In the genomic region with DNA sequence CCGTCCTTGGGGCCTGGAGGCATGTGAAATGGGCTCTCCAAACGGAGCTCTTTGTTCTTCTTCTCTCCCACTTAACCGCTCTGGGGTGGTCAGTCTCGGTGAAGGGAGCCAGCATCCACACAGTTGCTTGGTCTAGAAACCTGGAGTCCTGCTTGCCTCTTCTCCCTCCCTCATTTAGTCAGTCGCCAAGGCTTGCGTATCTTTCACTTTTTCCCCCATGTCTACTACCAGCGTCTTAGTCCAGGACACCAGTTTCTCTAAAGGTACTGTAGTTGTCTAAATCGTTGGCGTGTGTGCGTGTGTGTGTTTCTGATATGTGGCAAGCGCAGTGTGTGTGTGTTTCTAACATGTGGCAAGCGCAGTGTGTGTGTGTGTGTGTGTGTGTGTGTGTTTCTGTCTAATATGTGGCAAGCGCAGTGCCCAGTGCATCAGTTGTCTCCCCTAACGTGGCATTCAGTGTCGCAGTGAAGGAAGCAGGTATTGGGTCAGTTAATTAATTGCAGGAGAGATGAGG, we compare ENCODE assay signal across 8 cellular contexts. TPM values are rescaled to one million over a fixed set of nuclear protein-coding genes. Genes with fewer than 3 reads are reported as not detected.
DNase-seq lines count a peak whose midpoint lies in the region; ATAC-seq and TF ChIP-seq lines count a peak whose summit lies in the region.

No MANE protein-coding gene starts in this region.

- H3K27ac ChIP-seq in mesendoderm (ENCODE audit: low read depth, low read length) (no peak overlapping the region), vagina (peak overlapping the region; percentile 93)

- peak overlapping the region; percentile 60 for H4K5ac ChIP-seq in mesendoderm (ENCODE audit: low read length)

- H2BK120ac ChIP-seq in mesendoderm (ENCODE audit: low read depth, low read length): no peak overlapping the region

- intact Hi-C loops in vagina (cut with DNase I): no loop called here

- TF ChIP-seq POLR2A in vagina (IDR thresholded peaks at IDR 0.05): no peak

- TF ChIP-seq CTCF in GM06990 (IDR thresholded peaks at IDR 0.05; ENCODE audit: insufficient read depth, low read length, poor library complexity, severe bottlenecking) (no peak), choroid plexus epithelial cell (conservative IDR thresholded peaks at IDR 0.05; ENCODE audit: low read depth, low read length) (no peak), vagina (IDR thresholded peaks at IDR 0.05) (no peak), GM10266 (IDR thresholded peaks at IDR 0.05; ENCODE audit: control insufficient read depth, insufficient read depth, low read depth, missing control alignments) (no peak)

- H3K4me1 ChIP-seq in mesendoderm (ENCODE audit: control insufficient read depth, low read depth, low read length): peaks cover 6% of the 10 kb centered on the region
- peaks cover 49% of the 10 kb centered on the region for H3K4me1 ChIP-seq in vagina

- H4K8ac ChIP-seq in mesendoderm (ENCODE audit: low read depth, low read length): no peak overlapping the region

- H2BK15ac ChIP-seq in mesendoderm (replicated peaks; ENCODE audit: low read depth): no peak overlapping the region

- H3K4me2 ChIP-seq in mesendoderm (ENCODE audit: low read length): peak overlapping the region; percentile 91

- H3K56ac ChIP-seq in mesendoderm (ENCODE audit: low read length): peak overlapping the region; percentile 99

- H2AK5ac ChIP-seq in mesendoderm (ENCODE audit: low read length): peak overlapping the region; percentile 75

- ATAC-seq in GM21619 (IDR thresholded peaks at IDR 0.05; ENCODE audit: unreplicated experiment): no peak
- no peak for ATAC-seq in HG02610 (IDR thresholded peaks at IDR 0.05; ENCODE audit: unreplicated experiment)

- H2BK5ac ChIP-seq in mesendoderm (ENCODE audit: low read length): peak overlapping the region; percentile 43

- peaks cover 52% of the 10 kb centered on the region for H3K79me2 ChIP-seq in mesendoderm (ENCODE audit: control insufficient read depth, insufficient read depth, low read length)

- H3K9me3 ChIP-seq in vagina: no peaks in the 10 kb centered on the region

- peaks cover 12% of the 10 kb centered on the region for H3K79me1 ChIP-seq in mesendoderm (ENCODE audit: low read length)

- DNase-seq in GM06990 (ENCODE audit: extremely low read depth, insufficient read length): no peak
- peak; percentile 34 for DNase-seq in NCI-H69 (lab: John Stamatoyannopoulos, UW)
- DNase-seq in choroid plexus epithelial cell (ENCODE audit: low read depth): peak; percentile 69
- DNase-seq in mesendoderm: no peak
- DNase-seq in vagina (ENCODE audit: extremely low spot score in 2 of 2): no peak
- DNase-seq in GM10266 (ENCODE audit: extremely low spot score): no peak

- WGBS in mesendoderm (ENCODE audit: extremely low coverage, insufficient coverage, low lambda C conversion rate): no CpG with 5 or more reads among the region's 15 CpGs

- peak overlapping the region; percentile 100 for H3K23ac ChIP-seq in mesendoderm (ENCODE audit: low read length)

- H3K27me3 ChIP-seq in GM06990 (replicated peaks; ENCODE audit: control insufficient read depth, insufficient read depth, low read length) (no peaks in the 10 kb centered on the region), mesendoderm (ENCODE audit: insufficient read depth, low read length, poor library complexity) (no peaks in the 10 kb centered on the region), vagina (no peaks in the 10 kb centered on the region)

- H3K4ac ChIP-seq in mesendoderm (ENCODE audit: low read depth, low read length): no peak overlapping the region

- H3K4me3 ChIP-seq in GM06990 (replicated peaks; ENCODE audit: low read depth, low read length): peak overlapping the region; percentile 99
- H3K4me3 ChIP-seq in choroid plexus epithelial cell (ENCODE audit: low read depth, low read length): peak overlapping the region; percentile 97
- peak overlapping the region; percentile 98 for H3K4me3 ChIP-seq in mesendoderm (ENCODE audit: low read length)
- peak overlapping the region; percentile 90 to 97 for H3K4me3 ChIP-seq in vagina

- peak overlapping the region; percentile 99 for H3K9ac ChIP-seq in mesendoderm (ENCODE audit: low read length)

- H3K18ac ChIP-seq in mesendoderm (ENCODE audit: low read length): no peak overlapping the region

- H3K36me3 ChIP-seq in GM06990 (ENCODE audit: control insufficient read depth, insufficient read depth, low read length): no peaks in the 10 kb centered on the region; the same call in 1 of the 2 replicates
- H3K36me3 ChIP-seq in mesendoderm (ENCODE audit: control insufficient read depth, insufficient read depth, low read length): peaks cover 5% of the 10 kb centered on the region
- H3K36me3 ChIP-seq in vagina: peaks cover 0 to 9% of the 10 kb centered on the region in 2 donors

RNA-seq across cellular contexts. Expression of gene ATP6V1G1, which starts 0.6 kb away (rescaled TPM):
- polyA plus RNA-seq in mesendoderm (2013, experiment 1 of 2): 274 TPM
- 301 TPM for polyA plus RNA-seq in mesendoderm (2013, experiment 2 of 2)
- total RNA-seq in vagina: 161 TPM

RNA-seq across cellular contexts. Expression of gene TMEM268, which starts 22.9 kb away (rescaled TPM):
- 8.0 TPM for polyA plus RNA-seq in mesendoderm (2013, experiment 1 of 2)
- 8.4 TPM for polyA plus RNA-seq in mesendoderm (2013, experiment 2 of 2)
- total RNA-seq in vagina: 11.5 TPM

Comparison
In these comparisons a context has a peak if more than half of its experiments do, and no peak if none do; other contexts are left out.
1. DNase-seq: peak in NCI-H69 (single experiment) and choroid plexus epithelial cell (single experiment); none in GM06990 (single experiment), mesendoderm (single experiment), vagina (0 of 2) and GM10266 (single experiment).
2. Peak in every context shown above with its lines, with median percentiles within 50 percentile points of each other: H3K4me3 ChIP-seq.